In the genomic region with DNA sequence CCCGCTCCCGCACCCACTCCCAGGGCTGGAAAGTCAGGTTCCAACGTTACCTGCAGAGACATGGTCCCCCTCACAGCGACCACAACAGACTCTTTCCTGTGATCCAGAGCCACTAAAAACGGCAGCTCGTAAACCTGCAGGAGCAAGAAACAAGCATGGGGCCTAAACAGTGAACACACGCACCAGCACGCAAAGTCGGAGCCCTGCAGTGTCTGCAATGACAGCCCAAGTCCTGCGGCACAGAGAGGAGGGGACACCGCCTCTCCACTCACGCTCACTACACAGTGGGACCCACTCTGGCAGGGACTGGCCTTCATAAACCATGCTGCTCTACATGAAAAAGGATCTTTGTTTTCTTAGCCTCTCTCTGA, we compare ENCODE assay signal across 22 cellular contexts. TPM values are rescaled to one million over a fixed set of nuclear protein-coding genes. Genes with fewer than 3 reads are reported as not detected.
A peak's percentile ranks its signal among the peaks of the same experiment; 100 is the strongest.
DNase-seq lines count a peak whose midpoint lies in the region; ATAC-seq, FAIRE-seq and TF ChIP-seq lines count a peak whose summit lies in the region.
"Had no signal": no experiment of that assay in that cellular context is flagged by ENCODE, and none has a peak within 500 bp of the region (broad histone marks: within the 10 kb centered on the region; RNA-seq: fewer than 3 reads in every experiment).

No MANE protein-coding gene starts in this region.

- DNase-seq in left ventricle myocardium inferior (no peak), left cardiac atrium (no peak), psoas muscle (no peak), urothelium cell line (ENCODE audit: low spot score) (no peak), WTC11 (ENCODE audit: low spot score) (no peak)
- DNase-seq in stimulated activated CD4-positive, alpha-beta T cell treated with anti-CD3 and anti-CD28 coated beads, Interleukin-4, amount 100 ng/mL, for 1 hour: no peak
- DNase-seq: ACHN; activated CD4-positive, CD25-positive, alpha-beta regulatory T cell treated with anti-CD3 and anti-CD28 coated beads, Interleukin-2, amount 50 U/mL, for 72 hours; effector memory CD8-positive, alpha-beta T cell; HFFc6; NCI-H146; NCI-H345; NK-92 treated with Interleukin-12 subunit alpha and Interleukin-12 subunit beta, amount 100 ng/mL, for 24 hours; SHP77; small intestine; uterus had no signal

- H3K4me3 ChIP-seq in left ventricle myocardium inferior (no peak overlapping the region), esophagus (ENCODE audit: low read depth in 1 of 2, low read length in 2 of 2) (no peak overlapping the region), psoas muscle (no peak overlapping the region)
- H3K4me3 ChIP-seq: pancreas, uterus had no signal

- POLR2A ChIA-PET in WTC11 (lab: Charles Lee): no interaction called here

- H3K27ac Mint-ChIP-seq in WTC11: no peak overlapping the region
- H3K27ac Mint-ChIP-seq: effector memory CD8-positive, alpha-beta T cell; HFFc6 had no signal

- WGBS in esophagus, 2 donors: 71% methylated on average over 12 of the region's 12 CpGs
- WGBS in psoas muscle, 3 donors: 77 to 85% (median 78%) methylated on average over 12 of the region's 12 CpGs

- H3K4me3 Mint-ChIP-seq in WTC11: no peak overlapping the region
- H3K4me3 Mint-ChIP-seq: central memory CD8-positive, alpha-beta T cell; effector memory CD8-positive, alpha-beta T cell; HFFc6 had no signal

- FAIRE-seq in urothelium cell line (lab: Jason Lieb, UNC): peak; percentile 78
- FAIRE-seq: GM19239, HTR-8/SVneo, pancreas, small intestine had no signal

- H3K27ac ChIP-seq in left ventricle myocardium inferior (replicated peaks) (peak overlapping the region; percentile 45), esophagus (ENCODE audit: low read depth in 2 of 2, low read length in 1 of 2) (peak overlapping the region; percentile 17 to 76), psoas muscle (peak overlapping the region; percentile 80)
- H3K27ac ChIP-seq: uterus had no signal

- no peaks in the 10 kb centered on the region for H3K27me3 ChIP-seq in left ventricle myocardium inferior (ENCODE audit: low read depth)
- H3K27me3 ChIP-seq in esophagus (ENCODE audit: control insufficient read depth in 1 of 2, insufficient read depth in 2 of 2, low read length in 2 of 2): no peaks in the 10 kb centered on the region
- H3K27me3 ChIP-seq in psoas muscle (ENCODE audit: insufficient read depth in 3 of 3, low read length in 2 of 3): no peaks in the 10 kb centered on the region
- H3K27me3 ChIP-seq: pancreas, uterus had no signal

- H3K4me1 ChIP-seq in left ventricle myocardium inferior (no peaks in the 10 kb centered on the region), esophagus (ENCODE audit: control insufficient read depth in 2 of 2, insufficient read depth in 2 of 2, low read length in 1 of 2) (peaks cover 3 to 5% of the 10 kb centered on the region in 2 donors), psoas muscle (peaks cover 25% of the 10 kb centered on the region)
- H3K4me1 ChIP-seq: pancreas, uterus had no signal

- ATAC-seq in left cardiac atrium (no peak), psoas muscle (peak in 2 of 4 donors; percentile 2 to 6), WTC11 (no peak), GM18873 (IDR thresholded peaks at IDR 0.05; ENCODE audit: low FRiP score, unreplicated experiment) (no peak)
- ATAC-seq: effector memory CD8-positive, alpha-beta T cell had no signal

- peaks cover 21% of the 10 kb centered on the region for H3K9me3 Mint-ChIP-seq in WTC11
- H3K9me3 Mint-ChIP-seq: central memory CD8-positive, alpha-beta T cell; effector memory CD8-positive, alpha-beta T cell had no signal

- H3K9me3 ChIP-seq in left ventricle myocardium inferior (replicated peaks) (no peaks in the 10 kb centered on the region), esophagus (ENCODE audit: control insufficient read depth in 2 of 2, insufficient read depth in 1 of 2, low read depth in 1 of 2, low read length in 1 of 2) (no peaks in the 10 kb centered on the region), psoas muscle (no peaks in the 10 kb centered on the region)
- H3K9me3 ChIP-seq: pancreas, uterus had no signal

- H3K36me3 ChIP-seq in left ventricle myocardium inferior: peaks cover 63% of the 10 kb centered on the region
- peaks cover 4 to 31% of the 10 kb centered on the region in 2 donors for H3K36me3 ChIP-seq in esophagus (ENCODE audit: control insufficient read depth in 2 of 2, insufficient read depth in 2 of 2, low read length in 1 of 2)
- peaks cover 0 to 44% of the 10 kb centered on the region in 2 donors for H3K36me3 ChIP-seq in psoas muscle (ENCODE audit: insufficient read depth in 1 of 2, low read depth in 1 of 2)
- H3K36me3 ChIP-seq: uterus had no signal

- intact Hi-C loops in left ventricle myocardium inferior (cut with micrococcal nuclease) (no loop called here), left cardiac atrium (cut with DNase I) (loop anchor here in 1 of 2 donors (10.0 kb wide), 1 partner anchor 70 kb away; no protein-coding TSS in a partner anchor), psoas muscle (cut with DNase I) (no loop called here)

- no peaks in the 10 kb centered on the region; the same call in none of the 2 replicates for H3K27me3 Mint-ChIP-seq in WTC11 (ENCODE audit: low read depth)
- H3K27me3 Mint-ChIP-seq: central memory CD8-positive, alpha-beta T cell; effector memory CD8-positive, alpha-beta T cell had no signal

- H3K4me1 Mint-ChIP-seq in WTC11: no peaks in the 10 kb centered on the region
- H3K4me1 Mint-ChIP-seq: central memory CD8-positive, alpha-beta T cell had no signal

- TF ChIP-seq CTCF in left ventricle myocardium inferior (IDR thresholded peaks at IDR 0.05; ENCODE audit: borderline replicate concordance): no peak
- TF ChIP-seq CTCF in psoas muscle (IDR thresholded peaks at IDR 0.05): no peak
- no peak for TF ChIP-seq CTCF in WTC11 (IDR thresholded peaks at IDR 0.05)

- CTCF ChIA-PET in WTC11 (lab: Charles Lee): no interaction called here

- peaks cover 83% of the 10 kb centered on the region for H3K36me3 Mint-ChIP-seq in WTC11

TF ChIP-seq in WTC11, 78 proteins besides CTCF, POLR2A, EP300 and RAD21 (continues in another document):
- TF ChIP-seq, protein P1, sequence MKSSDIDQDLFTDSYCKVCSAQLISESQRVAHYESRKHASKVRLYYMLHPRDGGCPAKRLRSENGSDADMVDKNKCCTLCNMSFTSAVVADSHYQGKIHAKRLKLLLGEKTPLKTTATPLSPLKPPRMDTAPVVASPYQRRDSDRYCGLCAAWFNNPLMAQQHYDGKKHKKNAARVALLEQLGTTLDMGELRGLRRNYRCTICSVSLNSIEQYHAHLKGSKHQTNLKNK (CRISPR knock-in tag; IDR thresholded peaks at IDR 0.05): no peak
- TF ChIP-seq SMAD3 (CRISPR knock-in tag; IDR thresholded peaks at IDR 0.05; ENCODE audit: borderline replicate concordance) (no peak), MLX (CRISPR knock-in tag; IDR thresholded peaks at IDR 0.05) (no peak), NR3C1 (CRISPR knock-in tag; conservative IDR thresholded peaks at IDR 0.05; ENCODE audit: low read depth) (no peak), KAT7 (CRISPR knock-in tag; IDR thresholded peaks at IDR 0.05; ENCODE audit: borderline replicate concordance) (no peak)
- TF ChIP-seq, protein P2, sequence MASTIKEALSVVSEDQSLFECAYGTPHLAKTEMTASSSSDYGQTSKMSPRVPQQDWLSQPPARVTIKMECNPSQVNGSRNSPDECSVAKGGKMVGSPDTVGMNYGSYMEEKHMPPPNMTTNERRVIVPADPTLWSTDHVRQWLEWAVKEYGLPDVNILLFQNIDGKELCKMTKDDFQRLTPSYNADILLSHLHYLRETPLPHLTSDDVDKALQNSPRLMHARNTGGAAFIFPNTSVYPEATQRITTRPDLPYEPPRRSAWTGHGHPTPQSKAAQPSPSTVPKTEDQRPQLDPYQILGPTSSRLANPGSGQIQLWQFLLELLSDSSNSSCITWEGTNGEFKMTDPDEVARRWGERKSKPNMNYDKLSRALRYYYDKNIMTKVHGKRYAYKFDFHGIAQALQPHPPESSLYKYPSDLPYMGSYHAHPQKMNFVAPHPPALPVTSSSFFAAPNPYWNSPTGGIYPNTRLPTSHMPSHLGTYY (CRISPR knock-in tag; IDR thresholded peaks at IDR 0.05): no peak

RNA-seq across cellular contexts. Expression of gene DAGLB, which starts 23.1 kb away (rescaled TPM):
- total RNA-seq in left ventricle myocardium inferior: 6.0 TPM
- 10 to 100 TPM in 1 of 2 donors, 1 to 10 TPM in 1; 8.6 to 11.9 TPM for total RNA-seq in left cardiac atrium
- 1 to 10 TPM; 8.4 to 9.2 TPM for polyA plus RNA-seq in esophagus
- total RNA-seq in psoas muscle: 10 to 100 TPM in 3 of 4 donors, 1 to 10 TPM in 1; 9.2 to 16.8 (median 12.8) TPM
- 10 to 100 TPM; 10.6 to 23.8 (median 12.1) TPM for polyA plus RNA-seq in psoas muscle
- total RNA-seq in WTC11 (2021): 32.7 to 38.7 TPM (median 33.6 TPM) in 3 replicates

RNA-seq across cellular contexts. Expression of gene RAC1, which starts 50.4 kb away (rescaled TPM):
- total RNA-seq in left ventricle myocardium inferior (135 TPM), left cardiac atrium (100 to 1,000 TPM; 135 to 169 TPM), psoas muscle (100 to 1,000 TPM; 141 to 189 (median 175) TPM), WTC11 (2021) (260 to 281 TPM (median 260 TPM) in 3 replicates)
- polyA plus RNA-seq in esophagus (100 to 1,000 TPM; 440 to 451 TPM), psoas muscle (100 to 1,000 TPM; 167 to 284 (median 238) TPM)

RNA-seq across cellular contexts. Expression of gene KDELR2, which starts 59.3 kb away (rescaled TPM):
- total RNA-seq in left ventricle myocardium inferior (49.5 TPM), left cardiac atrium (100 to 1,000 TPM in 1 of 2 donors, 10 to 100 TPM in 1; 90.8 to 122 TPM), psoas muscle (10 to 100 TPM; 29.6 to 47.9 (median 42.6) TPM), WTC11 (2021) (79.4 to 84.3 TPM (median 79.9 TPM) in 3 replicates)
- polyA plus RNA-seq in esophagus (10 to 100 TPM; 42.1 to 52.2 TPM), psoas muscle (10 to 100 TPM; 31.9 to 69.7 (median 51.5) TPM)
